13 cellular contexts compared by ENCODE assay signal in the genomic region with DNA sequence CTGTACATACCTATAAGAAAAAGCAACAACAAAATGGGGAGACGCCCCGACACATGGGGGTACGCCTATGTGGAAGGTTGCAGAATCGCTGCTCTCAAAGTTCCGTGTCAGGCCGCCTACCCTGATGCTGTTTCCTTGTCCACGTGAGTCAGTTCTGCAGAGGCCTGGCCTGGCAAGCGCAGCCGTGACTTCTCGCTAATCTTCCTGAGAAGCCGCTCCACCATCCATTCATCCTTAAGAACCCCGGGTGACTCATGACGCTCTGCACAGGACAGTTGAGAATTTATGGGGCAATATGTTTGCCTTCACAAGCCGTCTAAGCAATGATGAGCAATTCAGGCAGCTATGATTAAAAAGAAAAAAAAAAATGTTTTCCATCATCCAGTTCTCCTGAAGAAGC.
DNase-seq lines count a peak whose midpoint lies in the region; ATAC-seq and TF ChIP-seq lines count a peak whose summit lies in the region.
"Had no signal": no experiment of that assay in that cellular context is flagged by ENCODE, and none has a peak within 500 bp of the region (broad histone marks: within the 10 kb centered on the region; RNA-seq: fewer than 3 reads in every experiment).

No MANE protein-coding gene starts in this region.

- DNase-seq in GM03348 (ENCODE audit: low spot score), result peak; percentile 91
- DNase-seq in NCI-H460 (ENCODE audit: extremely low read depth, low read depth), result peak; percentile 53
- DNase-seq in retinal pigment epithelial cell (ENCODE audit: low read depth), result peak; percentile 99
- no peak for DNase-seq in hippocampal formation (lab: John Stamatoyannopoulos, UW)
- no peak for DNase-seq in stomach
- DNase-seq: activated CD4-positive, CD25-positive, alpha-beta regulatory T cell treated with anti-CD3 and anti-CD28 coated beads, Interleukin-2, amount 50 U/mL, for 72 hours; activated naive CD4-positive, alpha-beta T cell; effector memory CD8-positive, alpha-beta T cell had no signal

- TF ChIP-seq CTCF in retinal pigment epithelial cell (conservative IDR thresholded peaks at IDR 0.05; ENCODE audit: low read depth, low read length), result no peak
- no peak for TF ChIP-seq CTCF in stomach (IDR thresholded peaks at IDR 0.05)

- H3K27me3 ChIP-seq in stomach, result peaks cover 0 to 9% (median 0%) of the 10 kb centered on the region in 3 donors
- H3K27me3 ChIP-seq: ovary had no signal

- no peak overlapping the region for H3K4me3 ChIP-seq in retinal pigment epithelial cell (ENCODE audit: low read length)
- no peak overlapping the region for H3K4me3 ChIP-seq in stomach
- H3K4me3 ChIP-seq: ovary had no signal

- no peak overlapping the region for H3K27ac ChIP-seq in stomach
- H3K27ac ChIP-seq: ovary had no signal

- intact Hi-C loops in stomach (cut with DNase I; ENCODE audit: low total_unique reads), result no loop called here

- peaks cover 0 to 5% (median 0%) of the 10 kb centered on the region in 4 donors for H3K4me1 ChIP-seq in stomach

- 75 to 91% (median 84%) methylated on average over 14 of the region's 14 CpGs for WGBS in stomach, 5 donors

- no peaks in the 10 kb centered on the region for H3K9me3 ChIP-seq in stomach
- H3K9me3 ChIP-seq: ovary had no signal

- ATAC-seq in esophagus mucosa (peak; percentile 88), GM19397 (IDR thresholded peaks at IDR 0.05; ENCODE audit: unreplicated experiment) (no peak), GM18907 (IDR thresholded peaks at IDR 0.05; ENCODE audit: unreplicated experiment) (no peak)
- ATAC-seq: effector memory CD8-positive, alpha-beta T cell; Right ventricle myocardium inferior had no signal

- TF ChIP-seq EP300 in stomach (IDR thresholded peaks at IDR 0.05), result no peak

- H3K36me3 ChIP-seq in stomach, result no peaks in the 10 kb centered on the region
- H3K36me3 ChIP-seq: ovary had no signal

- TF ChIP-seq POLR2A in stomach (IDR thresholded peaks at IDR 0.05), result no peak

Comparison
In these comparisons a context has a peak if more than half of its experiments do, and no peak if none do; other contexts are left out.
1. DNase-seq: peak in GM03348 (single experiment), NCI-H460 (single experiment) and retinal pigment epithelial cell (single experiment); none in hippocampal formation (0 of 2) and stomach (single experiment).